1 cellular context compared by ENCODE assay signal in the genomic region with DNA sequence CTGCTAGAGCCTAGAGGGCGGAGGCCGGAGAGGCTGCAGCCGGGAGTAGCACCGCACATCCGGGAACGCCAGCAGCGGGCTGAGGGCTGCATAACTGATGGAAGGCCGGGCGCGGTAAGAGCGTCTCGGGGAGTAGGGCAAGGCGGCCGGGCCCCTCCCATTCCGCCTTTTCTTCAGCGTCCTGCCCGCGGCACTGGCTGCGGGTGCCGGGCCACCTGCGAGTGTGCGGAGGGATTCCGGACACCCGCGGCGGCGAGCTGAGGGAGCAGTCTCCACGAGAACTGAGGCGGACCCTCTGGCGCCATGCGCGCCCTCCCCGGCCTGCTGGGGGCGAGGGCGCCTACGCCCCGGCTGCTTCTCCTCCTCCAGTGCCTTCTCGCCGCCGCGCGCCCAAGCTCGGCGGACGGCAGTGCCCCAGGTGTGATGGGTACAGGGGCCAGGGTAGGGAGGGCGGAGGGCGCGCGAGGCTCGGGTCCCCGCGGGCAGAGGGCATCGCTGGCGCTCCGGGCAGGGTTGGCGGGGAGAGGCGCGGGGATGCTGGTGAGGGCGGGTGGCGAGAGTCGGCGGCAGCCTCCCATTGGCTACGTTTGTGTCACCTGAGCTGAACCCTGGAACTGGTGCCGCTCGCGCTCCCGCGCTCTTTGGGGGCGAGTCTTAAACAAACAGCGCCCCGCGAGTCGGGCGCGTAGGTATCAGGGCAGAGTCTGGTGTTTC.
TF ChIP-seq lines count a peak whose summit lies in the region.

No MANE protein-coding gene starts in this region.

TF ChIP-seq in HepG2, 621 proteins besides CTCF, POLR2A, EP300 and RAD21 (continued from another document and continues in another):
- TF ChIP-seq, protein P1, sequence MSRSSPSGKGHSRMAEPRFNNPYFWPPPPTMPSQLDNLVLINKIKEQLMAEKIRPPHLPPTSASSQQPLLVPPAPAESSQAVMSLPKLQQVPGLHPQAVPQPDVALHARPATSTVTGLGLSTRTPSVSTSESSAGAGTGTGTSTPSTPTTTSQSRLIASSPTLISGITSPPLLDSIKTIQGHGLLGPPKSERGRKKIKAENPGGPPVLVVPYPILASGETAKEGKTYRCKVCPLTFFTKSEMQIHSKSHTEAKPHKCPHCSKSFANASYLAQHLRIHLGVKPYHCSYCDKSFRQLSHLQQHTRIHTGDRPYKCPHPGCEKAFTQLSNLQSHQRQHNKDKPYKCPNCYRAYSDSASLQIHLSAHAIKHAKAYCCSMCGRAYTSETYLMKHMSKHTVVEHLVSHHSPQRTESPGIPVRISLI (CRISPR knock-in tag; IDR thresholded peaks at IDR 0.05; ENCODE audit: borderline replicate concordance): no peak
- TF ChIP-seq MED13 (CRISPR knock-in tag; IDR thresholded peaks at IDR 0.05): peak; percentile 47; the same call in 1 of the 2 replicates
- TF ChIP-seq NFE2L1 (CRISPR knock-in tag; IDR thresholded peaks at IDR 0.05; ENCODE audit: borderline replicate concordance): peak; percentile 86; the same call in 1 of the 2 replicates
- TF ChIP-seq, protein P2, sequence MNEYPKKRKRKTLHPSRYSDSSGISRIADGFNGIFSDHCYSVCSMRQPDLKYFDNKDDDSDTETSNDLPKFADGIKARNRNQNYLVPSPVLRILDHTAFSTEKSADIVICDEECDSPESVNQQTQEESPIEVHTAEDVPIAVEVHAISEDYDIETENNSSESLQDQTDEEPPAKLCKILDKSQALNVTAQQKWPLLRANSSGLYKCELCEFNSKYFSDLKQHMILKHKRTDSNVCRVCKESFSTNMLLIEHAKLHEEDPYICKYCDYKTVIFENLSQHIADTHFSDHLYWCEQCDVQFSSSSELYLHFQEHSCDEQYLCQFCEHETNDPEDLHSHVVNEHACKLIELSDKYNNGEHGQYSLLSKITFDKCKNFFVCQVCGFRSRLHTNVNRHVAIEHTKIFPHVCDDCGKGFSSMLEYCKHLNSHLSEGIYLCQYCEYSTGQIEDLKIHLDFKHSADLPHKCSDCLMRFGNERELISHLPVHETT (CRISPR knock-in tag; conservative IDR thresholded peaks at IDR 0.05): no peak
- TF ChIP-seq, protein P3, sequence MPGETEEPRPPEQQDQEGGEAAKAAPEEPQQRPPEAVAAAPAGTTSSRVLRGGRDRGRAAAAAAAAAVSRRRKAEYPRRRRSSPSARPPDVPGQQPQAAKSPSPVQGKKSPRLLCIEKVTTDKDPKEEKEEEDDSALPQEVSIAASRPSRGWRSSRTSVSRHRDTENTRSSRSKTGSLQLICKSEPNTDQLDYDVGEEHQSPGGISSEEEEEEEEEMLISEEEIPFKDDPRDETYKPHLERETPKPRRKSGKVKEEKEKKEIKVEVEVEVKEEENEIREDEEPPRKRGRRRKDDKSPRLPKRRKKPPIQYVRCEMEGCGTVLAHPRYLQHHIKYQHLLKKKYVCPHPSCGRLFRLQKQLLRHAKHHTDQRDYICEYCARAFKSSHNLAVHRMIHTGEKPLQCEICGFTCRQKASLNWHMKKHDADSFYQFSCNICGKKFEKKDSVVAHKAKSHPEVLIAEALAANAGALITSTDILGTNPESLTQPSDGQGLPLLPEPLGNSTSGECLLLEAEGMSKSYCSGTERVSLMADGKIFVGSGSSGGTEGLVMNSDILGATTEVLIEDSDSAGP (CRISPR knock-in tag; IDR thresholded peaks at IDR 0.05; ENCODE audit: borderline replicate concordance): peak; percentile 98
- TF ChIP-seq GFI1 (CRISPR knock-in tag; IDR thresholded peaks at IDR 0.05; ENCODE audit: borderline replicate concordance): peak; percentile 65; the same call in 1 of the 2 replicates
- TF ChIP-seq, protein P4, sequence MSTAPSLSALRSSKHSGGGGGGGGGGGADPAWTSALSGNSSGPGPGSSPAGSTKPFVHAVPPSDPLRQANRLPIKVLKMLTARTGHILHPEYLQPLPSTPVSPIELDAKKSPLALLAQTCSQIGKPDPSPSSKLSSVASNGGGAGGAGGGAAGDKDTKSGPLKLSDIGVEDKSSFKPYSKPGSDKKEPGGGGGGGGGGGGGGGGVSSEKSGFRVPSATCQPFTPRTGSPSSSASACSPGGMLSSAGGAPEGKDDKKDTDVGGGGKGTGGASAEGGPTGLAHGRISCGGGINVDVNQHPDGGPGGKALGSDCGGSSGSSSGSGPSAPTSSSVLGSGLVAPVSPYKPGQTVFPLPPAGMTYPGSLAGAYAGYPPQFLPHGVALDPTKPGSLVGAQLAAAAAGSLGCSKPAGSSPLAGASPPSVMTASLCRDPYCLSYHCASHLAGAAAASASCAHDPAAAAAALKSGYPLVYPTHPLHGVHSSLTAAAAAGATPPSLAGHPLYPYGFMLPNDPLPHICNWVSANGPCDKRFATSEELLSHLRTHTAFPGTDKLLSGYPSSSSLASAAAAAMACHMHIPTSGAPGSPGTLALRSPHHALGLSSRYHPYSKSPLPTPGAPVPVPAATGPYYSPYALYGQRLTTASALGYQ (CRISPR knock-in tag; IDR thresholded peaks at IDR 0.05): peak; percentile 42; the same call in 1 of the 2 replicates
- TF ChIP-seq, protein P5, sequence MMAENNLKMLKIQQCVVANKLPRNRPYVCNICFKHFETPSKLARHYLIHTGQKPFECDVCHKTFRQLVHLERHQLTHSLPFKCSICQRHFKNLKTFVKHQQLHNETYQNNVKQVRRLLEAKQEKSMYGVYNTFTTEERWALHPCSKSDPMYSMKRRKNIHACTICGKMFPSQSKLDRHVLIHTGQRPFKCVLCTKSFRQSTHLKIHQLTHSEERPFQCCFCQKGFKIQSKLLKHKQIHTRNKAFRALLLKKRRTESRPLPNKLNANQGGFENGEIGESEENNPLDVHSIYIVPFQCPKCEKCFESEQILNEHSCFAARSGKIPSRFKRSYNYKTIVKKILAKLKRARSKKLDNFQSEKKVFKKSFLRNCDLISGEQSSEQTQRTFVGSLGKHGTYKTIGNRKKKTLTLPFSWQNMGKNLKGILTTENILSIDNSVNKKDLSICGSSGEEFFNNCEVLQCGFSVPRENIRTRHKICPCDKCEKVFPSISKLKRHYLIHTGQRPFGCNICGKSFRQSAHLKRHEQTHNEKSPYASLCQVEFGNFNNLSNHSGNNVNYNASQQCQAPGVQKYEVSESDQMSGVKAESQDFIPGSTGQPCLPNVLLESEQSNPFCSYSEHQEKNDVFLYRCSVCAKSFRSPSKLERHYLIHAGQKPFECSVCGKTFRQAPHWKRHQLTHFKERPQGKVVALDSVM (CRISPR knock-in tag; IDR thresholded peaks at IDR 0.05): peak; percentile 76
- TF ChIP-seq GATA4 (IDR thresholded peaks at IDR 0.05; ENCODE audit: borderline replicate concordance, low read depth): no peak
- TF ChIP-seq MTA3 (CRISPR knock-in tag; IDR thresholded peaks at IDR 0.05): no peak
- TF ChIP-seq ZNF790 (CRISPR knock-in tag; IDR thresholded peaks at IDR 0.05; ENCODE audit: borderline replicate concordance): peak; percentile 86; the same call in 1 of the 2 replicates
- TF ChIP-seq, protein P6, sequence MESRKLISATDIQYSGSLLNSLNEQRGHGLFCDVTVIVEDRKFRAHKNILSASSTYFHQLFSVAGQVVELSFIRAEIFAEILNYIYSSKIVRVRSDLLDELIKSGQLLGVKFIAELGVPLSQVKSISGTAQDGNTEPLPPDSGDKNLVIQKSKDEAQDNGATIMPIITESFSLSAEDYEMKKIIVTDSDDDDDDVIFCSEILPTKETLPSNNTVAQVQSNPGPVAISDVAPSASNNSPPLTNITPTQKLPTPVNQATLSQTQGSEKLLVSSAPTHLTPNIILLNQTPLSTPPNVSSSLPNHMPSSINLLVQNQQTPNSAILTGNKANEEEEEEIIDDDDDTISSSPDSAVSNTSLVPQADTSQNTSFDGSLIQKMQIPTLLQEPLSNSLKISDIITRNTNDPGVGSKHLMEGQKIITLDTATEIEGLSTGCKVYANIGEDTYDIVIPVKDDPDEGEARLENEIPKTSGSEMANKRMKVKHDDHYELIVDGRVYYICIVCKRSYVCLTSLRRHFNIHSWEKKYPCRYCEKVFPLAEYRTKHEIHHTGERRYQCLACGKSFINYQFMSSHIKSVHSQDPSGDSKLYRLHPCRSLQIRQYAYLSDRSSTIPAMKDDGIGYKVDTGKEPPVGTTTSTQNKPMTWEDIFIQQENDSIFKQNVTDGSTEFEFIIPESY (CRISPR knock-in tag; IDR thresholded peaks at IDR 0.05): no peak
- TF ChIP-seq HNRNPH1 (optimal IDR thresholded peaks at IDR 0.05; ENCODE audit: low read depth, low read length): no peak
- TF ChIP-seq, protein P7, sequence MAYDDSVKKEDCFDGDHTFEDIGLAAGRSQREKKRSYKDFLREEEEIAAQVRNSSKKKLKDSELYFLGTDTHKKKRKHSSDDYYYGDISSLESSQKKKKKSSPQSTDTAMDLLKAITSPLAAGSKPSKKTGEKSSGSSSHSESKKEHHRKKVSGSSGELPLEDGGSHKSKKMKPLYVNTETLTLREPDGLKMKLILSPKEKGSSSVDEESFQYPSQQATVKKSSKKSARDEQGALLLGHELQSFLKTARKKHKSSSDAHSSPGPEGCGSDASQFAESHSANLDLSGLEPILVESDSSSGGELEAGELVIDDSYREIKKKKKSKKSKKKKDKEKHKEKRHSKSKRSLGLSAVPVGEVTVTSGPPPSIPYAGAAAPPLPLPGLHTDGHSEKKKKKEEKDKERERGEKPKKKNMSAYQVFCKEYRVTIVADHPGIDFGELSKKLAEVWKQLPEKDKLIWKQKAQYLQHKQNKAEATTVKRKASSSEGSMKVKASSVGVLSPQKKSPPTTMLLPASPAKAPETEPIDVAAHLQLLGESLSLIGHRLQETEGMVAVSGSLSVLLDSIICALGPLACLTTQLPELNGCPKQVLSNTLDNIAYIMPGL (CRISPR knock-in tag; IDR thresholded peaks at IDR 0.05; ENCODE audit: borderline replicate concordance in 1 of 2, low read depth in 1 of 2): peak; percentile 71 to 82; a peak in 3 of 4 replicates
- peak; percentile 34; the same call in 1 of the 2 replicates for TF ChIP-seq DR1 (CRISPR knock-in tag; IDR thresholded peaks at IDR 0.05)
- no peak; the same call in 1 of the 2 replicates for TF ChIP-seq ARID2 (CRISPR knock-in tag; IDR thresholded peaks at IDR 0.05; ENCODE audit: borderline replicate concordance)
- TF ChIP-seq, protein P8, sequence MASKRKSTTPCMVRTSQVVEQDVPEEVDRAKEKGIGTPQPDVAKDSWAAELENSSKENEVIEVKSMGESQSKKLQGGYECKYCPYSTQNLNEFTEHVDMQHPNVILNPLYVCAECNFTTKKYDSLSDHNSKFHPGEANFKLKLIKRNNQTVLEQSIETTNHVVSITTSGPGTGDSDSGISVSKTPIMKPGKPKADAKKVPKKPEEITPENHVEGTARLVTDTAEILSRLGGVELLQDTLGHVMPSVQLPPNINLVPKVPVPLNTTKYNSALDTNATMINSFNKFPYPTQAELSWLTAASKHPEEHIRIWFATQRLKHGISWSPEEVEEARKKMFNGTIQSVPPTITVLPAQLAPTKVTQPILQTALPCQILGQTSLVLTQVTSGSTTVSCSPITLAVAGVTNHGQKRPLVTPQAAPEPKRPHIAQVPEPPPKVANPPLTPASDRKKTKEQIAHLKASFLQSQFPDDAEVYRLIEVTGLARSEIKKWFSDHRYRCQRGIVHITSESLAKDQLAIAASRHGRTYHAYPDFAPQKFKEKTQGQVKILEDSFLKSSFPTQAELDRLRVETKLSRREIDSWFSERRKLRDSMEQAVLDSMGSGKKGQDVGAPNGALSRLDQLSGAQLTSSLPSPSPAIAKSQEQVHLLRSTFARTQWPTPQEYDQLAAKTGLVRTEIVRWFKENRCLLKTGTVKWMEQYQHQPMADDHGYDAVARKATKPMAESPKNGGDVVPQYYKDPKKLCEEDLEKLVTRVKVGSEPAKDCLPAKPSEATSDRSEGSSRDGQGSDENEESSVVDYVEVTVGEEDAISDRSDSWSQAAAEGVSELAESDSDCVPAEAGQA (IDR thresholded peaks at IDR 0.05; ENCODE audit: low read depth): peak; percentile 24; the same call in 1 of the 2 replicates
- TF ChIP-seq, protein P8 (CRISPR knock-in tag; IDR thresholded peaks at IDR 0.05; ENCODE audit: borderline replicate concordance): no peak
- TF ChIP-seq SOX6 (IDR thresholded peaks at IDR 0.05): no peak
- TF ChIP-seq SOX6 (CRISPR knock-in tag; IDR thresholded peaks at IDR 0.05): peak; percentile 42
- TF ChIP-seq SP140L (CRISPR knock-in tag; IDR thresholded peaks at IDR 0.05; ENCODE audit: borderline replicate concordance): no peak
- TF ChIP-seq PTBP1 (IDR thresholded peaks at IDR 0.05; ENCODE audit: low read depth, low read length, poor library complexity, severe bottlenecking): no peak
- TF ChIP-seq PCBP1 (IDR thresholded peaks at IDR 0.05; ENCODE audit: borderline replicate concordance, low read depth, low read length): peak; percentile 73; the same call in 1 of the 2 replicates
- TF ChIP-seq TP53 (CRISPR knock-in tag; conservative IDR thresholded peaks at IDR 0.05): no peak
- TF ChIP-seq, protein P9, sequence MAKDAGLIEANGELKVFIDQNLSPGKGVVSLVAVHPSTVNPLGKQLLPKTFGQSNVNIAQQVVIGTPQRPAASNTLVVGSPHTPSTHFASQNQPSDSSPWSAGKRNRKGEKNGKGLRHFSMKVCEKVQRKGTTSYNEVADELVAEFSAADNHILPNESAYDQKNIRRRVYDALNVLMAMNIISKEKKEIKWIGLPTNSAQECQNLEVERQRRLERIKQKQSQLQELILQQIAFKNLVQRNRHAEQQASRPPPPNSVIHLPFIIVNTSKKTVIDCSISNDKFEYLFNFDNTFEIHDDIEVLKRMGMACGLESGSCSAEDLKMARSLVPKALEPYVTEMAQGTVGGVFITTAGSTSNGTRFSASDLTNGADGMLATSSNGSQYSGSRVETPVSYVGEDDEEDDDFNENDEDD (CRISPR knock-in tag; IDR thresholded peaks at IDR 0.05; ENCODE audit: borderline replicate concordance): peak; percentile 91
- no peak for TF ChIP-seq ZKSCAN1 (IDR thresholded peaks at IDR 0.05; ENCODE audit: low read length)
- no peak for TF ChIP-seq ZNF225 (CRISPR knock-in tag; IDR thresholded peaks at IDR 0.05)
